ENCODE assay signal across 1 cellular context in the genomic region with DNA sequence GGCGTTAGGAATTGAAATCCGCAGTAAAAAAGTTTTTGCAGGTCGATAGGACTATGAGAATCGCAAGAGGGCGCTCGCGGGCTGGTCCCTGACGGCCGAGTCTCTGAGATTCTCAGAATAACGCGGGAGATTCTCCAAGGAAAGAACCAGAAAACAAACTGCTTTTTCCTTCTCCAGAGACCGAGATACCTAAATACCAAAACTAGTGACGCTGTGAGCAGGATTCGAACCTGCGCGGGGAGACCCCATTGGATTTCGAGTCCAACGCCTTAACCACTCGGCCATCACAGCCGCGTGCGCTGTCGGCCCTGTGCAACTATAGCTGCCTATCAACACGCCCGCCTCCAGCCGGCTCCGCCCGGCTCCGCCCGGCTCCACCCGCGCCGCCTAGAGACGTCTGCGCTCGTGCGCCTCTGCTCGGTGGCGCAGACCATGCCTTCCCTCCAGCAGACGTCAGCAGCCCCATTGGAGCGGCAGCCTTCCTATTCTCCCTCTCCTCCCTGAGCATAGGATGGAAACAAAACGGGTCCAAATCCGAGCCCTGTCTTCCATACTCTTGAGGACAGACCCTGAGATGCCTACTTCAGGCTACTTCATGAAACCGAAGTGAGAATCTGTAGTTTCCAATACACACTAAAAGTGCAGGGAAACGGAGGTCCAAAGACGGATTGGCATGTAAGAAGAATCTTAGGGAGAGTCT.
TF ChIP-seq lines count a peak whose summit lies in the region.

No MANE protein-coding gene starts in this region.

TF ChIP-seq in HepG2, 621 proteins besides CTCF, POLR2A, EP300 and RAD21 (continues in another document):
- TF ChIP-seq, protein P1, sequence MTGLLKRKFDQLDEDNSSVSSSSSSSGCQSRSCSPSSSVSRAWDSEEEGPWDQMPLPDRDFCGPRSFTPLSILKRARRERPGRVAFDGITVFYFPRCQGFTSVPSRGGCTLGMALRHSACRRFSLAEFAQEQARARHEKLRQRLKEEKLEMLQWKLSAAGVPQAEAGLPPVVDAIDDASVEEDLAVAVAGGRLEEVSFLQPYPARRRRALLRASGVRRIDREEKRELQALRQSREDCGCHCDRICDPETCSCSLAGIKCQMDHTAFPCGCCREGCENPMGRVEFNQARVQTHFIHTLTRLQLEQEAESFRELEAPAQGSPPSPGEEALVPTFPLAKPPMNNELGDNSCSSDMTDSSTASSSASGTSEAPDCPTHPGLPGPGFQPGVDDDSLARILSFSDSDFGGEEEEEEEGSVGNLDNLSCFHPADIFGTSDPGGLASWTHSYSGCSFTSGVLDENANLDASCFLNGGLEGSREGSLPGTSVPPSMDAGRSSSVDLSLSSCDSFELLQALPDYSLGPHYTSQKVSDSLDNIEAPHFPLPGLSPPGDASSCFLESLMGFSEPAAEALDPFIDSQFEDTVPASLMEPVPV (CRISPR knock-in tag; IDR thresholded peaks at IDR 0.05): peak; percentile 55; the same call in 1 of the 2 replicates
- TF ChIP-seq SALL2 (CRISPR knock-in tag; IDR thresholded peaks at IDR 0.05) (peak; percentile 84), ZNF441 (CRISPR knock-in tag; IDR thresholded peaks at IDR 0.05; ENCODE audit: borderline replicate concordance) (peak; percentile 80; the same call in 1 of the 2 replicates), XRCC5 (optimal IDR thresholded peaks at IDR 0.05; ENCODE audit: low read length) (peak; percentile 79), ATRX (CRISPR knock-in tag; IDR thresholded peaks at IDR 0.05; ENCODE audit: borderline replicate concordance) (no peak), ZNF577 (CRISPR knock-in tag; IDR thresholded peaks at IDR 0.05; ENCODE audit: borderline replicate concordance, low read depth) (no peak), FIP1L1 (IDR thresholded peaks at IDR 0.05; ENCODE audit: borderline replicate concordance, insufficient read depth, low read depth, low read length) (no peak), ZNF713 (CRISPR knock-in tag; IDR thresholded peaks at IDR 0.05) (peak; percentile 76; the same call in 1 of the 2 replicates), KLF6 (CRISPR knock-in tag; IDR thresholded peaks at IDR 0.05) (0 out of 2 replicates have a peak, but pooled peaks have one; percentile 37), ZSCAN21 (CRISPR knock-in tag; IDR thresholded peaks at IDR 0.05; ENCODE audit: borderline replicate concordance) (peak; percentile 79; the same call in 1 of the 2 replicates), FOXA1 (IDR thresholded peaks at IDR 0.05) (no peak), FOXA1 (CRISPR knock-in tag; IDR thresholded peaks at IDR 0.05) (0 out of 2 replicates have a peak, but pooled peaks have one; percentile 28), ZNF670 (CRISPR knock-in tag; IDR thresholded peaks at IDR 0.05; ENCODE audit: borderline replicate concordance) (0 out of 2 replicates have a peak, but pooled peaks have one; percentile 45), KDM5B (CRISPR knock-in tag; IDR thresholded peaks at IDR 0.05; ENCODE audit: borderline replicate concordance) (peak; percentile 60; the same call in 1 of the 2 replicates), SSRP1 (CRISPR knock-in tag; IDR thresholded peaks at IDR 0.05) (peak; percentile 100), GABPB1 (CRISPR knock-in tag; IDR thresholded peaks at IDR 0.05) (peak; percentile 77), YY1 (IDR thresholded peaks at IDR 0.05; ENCODE audit: insufficient read depth, insufficient replicate concordance, low read depth, low read length) (peak; percentile 75), FOSL1 (CRISPR knock-in tag; IDR thresholded peaks at IDR 0.05; ENCODE audit: borderline replicate concordance) (no peak), BHLHE40 (IDR thresholded peaks at IDR 0.05; ENCODE audit: low read length) (peak; percentile 53; the same call in 1 of the 2 replicates), TAF15 (IDR thresholded peaks at IDR 0.05; ENCODE audit: low read depth, low read length, poor library complexity, severe bottlenecking) (no peak), KAT8 (CRISPR knock-in tag; IDR thresholded peaks at IDR 0.05) (peak; percentile 75), RELA (CRISPR knock-in tag; IDR thresholded peaks at IDR 0.05) (peak; percentile 66; the same call in 1 of the 2 replicates), FOXA3 (CRISPR knock-in tag; IDR thresholded peaks at IDR 0.05) (peak; percentile 36; the same call in 1 of the 2 replicates), THAP9 (CRISPR knock-in tag; IDR thresholded peaks at IDR 0.05; ENCODE audit: borderline replicate concordance) (peak; percentile 60; the same call in 1 of the 2 replicates), MZF1 (CRISPR knock-in tag; IDR thresholded peaks at IDR 0.05; ENCODE audit: borderline replicate concordance) (peak; percentile 19; the same call in 1 of the 2 replicates), KAT2B (IDR thresholded peaks at IDR 0.05; ENCODE audit: borderline replicate concordance, low read depth, low read length) (no peak), FOXK2 (IDR thresholded peaks at IDR 0.05) (0 out of 2 replicates have a peak, but pooled peaks have one; percentile 14), MAZ (IDR thresholded peaks at IDR 0.05; ENCODE audit: borderline replicate concordance, low read depth, low read length) (0 out of 2 replicates have a peak, but pooled peaks have one; percentile 20), MAZ (CRISPR knock-in tag; IDR thresholded peaks at IDR 0.05; ENCODE audit: low read depth) (peak; percentile 71; the same call in 1 of the 2 replicates), CBFB (CRISPR knock-in tag; IDR thresholded peaks at IDR 0.05) (0 out of 2 replicates have a peak, but pooled peaks have one; percentile 38), ZNF749 (CRISPR knock-in tag; IDR thresholded peaks at IDR 0.05; ENCODE audit: borderline replicate concordance) (peak; percentile 40; the same call in 1 of the 2 replicates), ZNF703 (CRISPR knock-in tag; IDR thresholded peaks at IDR 0.05; ENCODE audit: borderline replicate concordance) (0 out of 2 replicates have a peak, but pooled peaks have one; percentile 64), ZNF124 (CRISPR knock-in tag; IDR thresholded peaks at IDR 0.05) (peak; percentile 86), HIC2 (CRISPR knock-in tag; IDR thresholded peaks at IDR 0.05; ENCODE audit: low read depth) (peak; percentile 28; the same call in 1 of the 2 replicates), ARNT2 (CRISPR knock-in tag; IDR thresholded peaks at IDR 0.05; ENCODE audit: low read depth) (peak; percentile 73; the same call in 1 of the 2 replicates), SMAD3 (CRISPR knock-in tag; IDR thresholded peaks at IDR 0.05) (peak; percentile 89; the same call in 1 of the 2 replicates)
- TF ChIP-seq, protein P2, sequence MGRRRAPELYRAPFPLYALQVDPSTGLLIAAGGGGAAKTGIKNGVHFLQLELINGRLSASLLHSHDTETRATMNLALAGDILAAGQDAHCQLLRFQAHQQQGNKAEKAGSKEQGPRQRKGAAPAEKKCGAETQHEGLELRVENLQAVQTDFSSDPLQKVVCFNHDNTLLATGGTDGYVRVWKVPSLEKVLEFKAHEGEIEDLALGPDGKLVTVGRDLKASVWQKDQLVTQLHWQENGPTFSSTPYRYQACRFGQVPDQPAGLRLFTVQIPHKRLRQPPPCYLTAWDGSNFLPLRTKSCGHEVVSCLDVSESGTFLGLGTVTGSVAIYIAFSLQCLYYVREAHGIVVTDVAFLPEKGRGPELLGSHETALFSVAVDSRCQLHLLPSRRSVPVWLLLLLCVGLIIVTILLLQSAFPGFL (CRISPR knock-in tag; IDR thresholded peaks at IDR 0.05): no peak; the same call in 1 of the 2 replicates
- TF ChIP-seq, protein P3, sequence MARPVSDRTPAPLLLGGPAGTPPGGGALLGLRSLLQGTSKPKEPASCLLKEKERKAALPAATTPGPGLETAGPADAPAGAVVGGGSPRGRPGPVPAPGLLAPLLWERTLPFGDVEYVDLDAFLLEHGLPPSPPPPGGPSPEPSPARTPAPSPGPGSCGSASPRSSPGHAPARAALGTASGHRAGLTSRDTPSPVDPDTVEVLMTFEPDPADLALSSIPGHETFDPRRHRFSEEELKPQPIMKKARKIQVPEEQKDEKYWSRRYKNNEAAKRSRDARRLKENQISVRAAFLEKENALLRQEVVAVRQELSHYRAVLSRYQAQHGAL (CRISPR knock-in tag; IDR thresholded peaks at IDR 0.05; ENCODE audit: not compliant biosample characterization): no peak
- TF ChIP-seq, protein P4, sequence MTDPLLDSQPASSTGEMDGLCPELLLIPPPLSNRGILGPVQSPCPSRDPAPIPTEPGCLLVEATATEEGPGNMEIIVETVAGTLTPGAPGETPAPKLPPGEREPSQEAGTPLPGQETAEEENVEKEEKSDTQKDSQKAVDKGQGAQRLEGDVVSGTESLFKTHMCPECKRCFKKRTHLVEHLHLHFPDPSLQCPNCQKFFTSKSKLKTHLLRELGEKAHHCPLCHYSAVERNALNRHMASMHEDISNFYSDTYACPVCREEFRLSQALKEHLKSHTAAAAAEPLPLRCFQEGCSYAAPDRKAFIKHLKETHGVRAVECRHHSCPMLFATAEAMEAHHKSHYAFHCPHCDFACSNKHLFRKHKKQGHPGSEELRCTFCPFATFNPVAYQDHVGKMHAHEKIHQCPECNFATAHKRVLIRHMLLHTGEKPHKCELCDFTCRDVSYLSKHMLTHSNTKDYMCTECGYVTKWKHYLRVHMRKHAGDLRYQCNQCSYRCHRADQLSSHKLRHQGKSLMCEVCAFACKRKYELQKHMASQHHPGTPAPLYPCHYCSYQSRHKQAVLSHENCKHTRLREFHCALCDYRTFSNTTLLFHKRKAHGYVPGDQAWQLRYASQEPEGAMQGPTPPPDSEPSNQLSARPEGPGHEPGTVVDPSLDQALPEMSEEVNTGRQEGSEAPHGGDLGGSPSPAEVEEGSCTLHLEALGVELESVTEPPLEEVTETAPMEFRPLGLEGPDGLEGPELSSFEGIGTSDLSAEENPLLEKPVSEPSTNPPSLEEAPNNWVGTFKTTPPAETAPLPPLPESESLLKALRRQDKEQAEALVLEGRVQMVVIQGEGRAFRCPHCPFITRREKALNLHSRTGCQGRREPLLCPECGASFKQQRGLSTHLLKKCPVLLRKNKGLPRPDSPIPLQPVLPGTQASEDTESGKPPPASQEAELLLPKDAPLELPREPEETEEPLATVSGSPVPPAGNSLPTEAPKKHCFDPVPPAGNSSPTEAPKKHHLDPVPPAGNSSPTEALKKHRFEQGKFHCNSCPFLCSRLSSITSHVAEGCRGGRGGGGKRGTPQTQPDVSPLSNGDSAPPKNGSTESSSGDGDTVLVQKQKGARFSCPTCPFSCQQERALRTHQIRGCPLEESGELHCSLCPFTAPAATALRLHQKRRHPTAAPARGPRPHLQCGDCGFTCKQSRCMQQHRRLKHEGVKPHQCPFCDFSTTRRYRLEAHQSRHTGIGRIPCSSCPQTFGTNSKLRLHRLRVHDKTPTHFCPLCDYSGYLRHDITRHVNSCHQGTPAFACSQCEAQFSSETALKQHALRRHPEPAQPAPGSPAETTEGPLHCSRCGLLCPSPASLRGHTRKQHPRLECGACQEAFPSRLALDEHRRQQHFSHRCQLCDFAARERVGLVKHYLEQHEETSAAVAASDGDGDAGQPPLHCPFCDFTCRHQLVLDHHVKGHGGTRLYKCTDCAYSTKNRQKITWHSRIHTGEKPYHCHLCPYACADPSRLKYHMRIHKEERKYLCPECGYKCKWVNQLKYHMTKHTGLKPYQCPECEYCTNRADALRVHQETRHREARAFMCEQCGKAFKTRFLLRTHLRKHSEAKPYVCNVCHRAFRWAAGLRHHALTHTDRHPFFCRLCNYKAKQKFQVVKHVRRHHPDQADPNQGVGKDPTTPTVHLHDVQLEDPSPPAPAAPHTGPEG (CRISPR knock-in tag; IDR thresholded peaks at IDR 0.05): peak; percentile 73
- TF ChIP-seq, protein P5, sequence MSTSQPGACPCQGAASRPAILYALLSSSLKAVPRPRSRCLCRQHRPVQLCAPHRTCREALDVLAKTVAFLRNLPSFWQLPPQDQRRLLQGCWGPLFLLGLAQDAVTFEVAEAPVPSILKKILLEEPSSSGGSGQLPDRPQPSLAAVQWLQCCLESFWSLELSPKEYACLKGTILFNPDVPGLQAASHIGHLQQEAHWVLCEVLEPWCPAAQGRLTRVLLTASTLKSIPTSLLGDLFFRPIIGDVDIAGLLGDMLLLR (CRISPR knock-in tag; IDR thresholded peaks at IDR 0.05): peak; percentile 67
- TF ChIP-seq, protein P6, sequence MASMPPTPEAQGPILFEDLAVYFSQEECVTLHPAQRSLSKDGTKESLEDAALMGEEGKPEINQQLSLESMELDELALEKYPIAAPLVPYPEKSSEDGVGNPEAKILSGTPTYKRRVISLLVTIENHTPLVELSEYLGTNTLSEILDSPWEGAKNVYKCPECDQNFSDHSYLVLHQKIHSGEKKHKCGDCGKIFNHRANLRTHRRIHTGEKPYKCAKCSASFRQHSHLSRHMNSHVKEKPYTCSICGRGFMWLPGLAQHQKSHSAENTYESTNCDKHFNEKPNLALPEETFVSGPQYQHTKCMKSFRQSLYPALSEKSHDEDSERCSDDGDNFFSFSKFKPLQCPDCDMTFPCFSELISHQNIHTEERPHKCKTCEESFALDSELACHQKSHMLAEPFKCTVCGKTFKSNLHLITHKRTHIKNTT (CRISPR knock-in tag; IDR thresholded peaks at IDR 0.05): no peak
